In genomic region chr12:111412830-111413441, GRCh38 we compare ENCODE assay signal across 9 cellular contexts. TPM values are rescaled to one million over a fixed set of nuclear protein-coding genes. Genes with fewer than 3 reads are reported as not detected.
DNase-seq lines count a peak whose midpoint lies in the region; ATAC-seq and TF ChIP-seq lines count a peak whose summit lies in the region.
"Had no signal": no experiment of that assay in that cellular context is flagged by ENCODE, and none has a peak within 500 bp of the region (broad histone marks: within the 10 kb centered on the region; RNA-seq: fewer than 3 reads in every experiment).

No MANE protein-coding gene starts in this region.

- no peak overlapping the region for H3K4me3 Mint-ChIP-seq in activated naive CD4-positive, alpha-beta T cell treated with anti-CD3 and anti-CD28 coated beads for 36 hours
- no peak overlapping the region for H3K4me3 Mint-ChIP-seq in activated CD8-positive, alpha-beta T cell treated with anti-CD3 and anti-CD28 coated beads for 36 hours

- peak overlapping the region; percentile 36 for H3K27ac Mint-ChIP-seq in activated naive CD4-positive, alpha-beta T cell treated with anti-CD3 and anti-CD28 coated beads for 36 hours
- peak overlapping the region; percentile 55 for H3K27ac Mint-ChIP-seq in activated CD8-positive, alpha-beta T cell treated with anti-CD3 and anti-CD28 coated beads for 36 hours

- no peak overlapping the region for H3K4me3 ChIP-seq in right lobe of liver
- H3K4me3 ChIP-seq: prostate gland had no signal

- ATAC-seq in activated CD8-positive, alpha-beta T cell treated with anti-CD3 and anti-CD28 coated beads for 36 hours = no peak
- no peak for ATAC-seq in right lobe of liver

- intact Hi-C loops in activated naive CD4-positive, alpha-beta T cell treated with anti-CD3 and anti-CD28 coated beads for 36 hours (cut with micrococcal nuclease) = no loop called here
- intact Hi-C loops in activated CD8-positive, alpha-beta T cell treated with anti-CD3 and anti-CD28 coated beads for 36 hours (cut with micrococcal nuclease) = no loop called here
- intact Hi-C loops in right lobe of liver (cut with DNase I) = loop anchor here in 1 of 2 donors (5.0 kb wide), 1 partner anchor 34 kb away; no protein-coding TSS in a partner anchor
- intact Hi-C loops in head of caudate nucleus (cut with DNase I) = no loop called here
- intact Hi-C loops in posterior vena cava (cut with DNase I) = no loop called here

- 50% methylated on average over 3 of the region's 6 CpGs for WGBS in right lobe of liver (ENCODE audit: insufficient coverage, low coverage, low lambda C conversion rate, missing lambda C conversion rate)

- DNase-seq in activated naive CD4-positive, alpha-beta T cell treated with anti-CD3 and anti-CD28 coated beads for 36 hours = no peak
- no peak for DNase-seq in activated naive CD4-positive, alpha-beta T cell treated with Interleukin-2 at 50 U/mL for 16 hours
- DNase-seq in activated CD8-positive, alpha-beta T cell treated with anti-CD3 and anti-CD28 coated beads for 36 hours = no peak
- DNase-seq in right lobe of liver (no peak), substantia nigra (lab: John Stamatoyannopoulos, UW) (no peak), head of caudate nucleus (no peak), posterior vena cava (ENCODE audit: low spot score) (no peak), NCI-H1694 (lab: John Stamatoyannopoulos, UW) (no peak)

- peaks cover 79% of the 10 kb centered on the region for H3K4me1 Mint-ChIP-seq in activated naive CD4-positive, alpha-beta T cell treated with anti-CD3 and anti-CD28 coated beads for 36 hours (ENCODE audit: low read depth)
- H3K4me1 Mint-ChIP-seq in activated CD8-positive, alpha-beta T cell treated with anti-CD3 and anti-CD28 coated beads for 36 hours (ENCODE audit: low read depth) = peaks cover 71% of the 10 kb centered on the region

- peaks cover 0 to 50% (median 20%) of the 10 kb centered on the region in 4 donors for H3K4me1 ChIP-seq in right lobe of liver
- H3K4me1 ChIP-seq: prostate gland had no signal

- peak overlapping the region; percentile 18 to 59 (median 38) for H3K27ac ChIP-seq in right lobe of liver
- H3K27ac ChIP-seq in substantia nigra (ENCODE audit: low read depth, low read length, poor library complexity, severe bottlenecking) = peak overlapping the region; percentile 83
- H3K27ac ChIP-seq: prostate gland had no signal

- no peaks in the 10 kb centered on the region for H3K9me3 Mint-ChIP-seq in activated naive CD4-positive, alpha-beta T cell treated with anti-CD3 and anti-CD28 coated beads for 36 hours
- H3K9me3 Mint-ChIP-seq in activated CD8-positive, alpha-beta T cell treated with anti-CD3 and anti-CD28 coated beads for 36 hours = no peaks in the 10 kb centered on the region

- H3K36me3 ChIP-seq in right lobe of liver = no peaks in the 10 kb centered on the region

- H3K27me3 ChIP-seq in right lobe of liver = no peaks in the 10 kb centered on the region

- TF ChIP-seq POLR2A in right lobe of liver (IDR thresholded peaks at IDR 0.05) = no peak

- no peak for TF ChIP-seq CTCF in activated CD8-positive, alpha-beta T cell treated with anti-CD3 and anti-CD28 coated beads for 36 hours (IDR thresholded peaks at IDR 0.05)
- no peak for TF ChIP-seq CTCF in right lobe of liver (IDR thresholded peaks at IDR 0.05)

- POLR2A ChIA-PET in activated CD8-positive, alpha-beta T cell treated with anti-CD3 and anti-CD28 coated beads for 36 hours (lab: Charles Lee) = interaction anchor here (0.6 to 13.4 kb wide), 4 partner anchors 9 to 321 kb away, joined by 3 to 225 read pairs (median 8); no protein-coding TSS in a partner anchor

- H3K27me3 Mint-ChIP-seq in activated naive CD4-positive, alpha-beta T cell treated with anti-CD3 and anti-CD28 coated beads for 36 hours (ENCODE audit: low read depth) = no peaks in the 10 kb centered on the region
- no peaks in the 10 kb centered on the region for H3K27me3 Mint-ChIP-seq in activated CD8-positive, alpha-beta T cell treated with anti-CD3 and anti-CD28 coated beads for 36 hours

- H3K9me3 ChIP-seq in right lobe of liver = no peaks in the 10 kb centered on the region
- H3K9me3 ChIP-seq: prostate gland had no signal

- CTCF ChIA-PET in activated naive CD4-positive, alpha-beta T cell treated with anti-CD3 and anti-CD28 coated beads for 36 hours (lab: Charles Lee) = interaction anchor here (0.5 to 25.8 kb wide), 11 partner anchors 9 to 402 kb away, joined by 3 to 763 read pairs (median 4); no protein-coding TSS in a partner anchor
- CTCF ChIA-PET in activated CD8-positive, alpha-beta T cell treated with anti-CD3 and anti-CD28 coated beads for 36 hours (lab: Charles Lee) = interaction anchor here (0.8 to 25.6 kb wide), 3 partner anchors 9 to 25 kb away, joined by 3 to 1222 read pairs (median 91); no protein-coding TSS in a partner anchor

- H3K36me3 Mint-ChIP-seq in activated naive CD4-positive, alpha-beta T cell treated with anti-CD3 and anti-CD28 coated beads for 36 hours (ENCODE audit: low read depth) = peaks cover 6% of the 10 kb centered on the region
- peaks cover 50% of the 10 kb centered on the region for H3K36me3 Mint-ChIP-seq in activated CD8-positive, alpha-beta T cell treated with anti-CD3 and anti-CD28 coated beads for 36 hours (ENCODE audit: low read depth)

RNA-seq across cellular contexts. Expression of gene SH2B3, which starts 7.2 kb away (rescaled TPM):
- total RNA-seq in activated naive CD4-positive, alpha-beta T cell treated with anti-CD3 and anti-CD28 coated beads for 36 hours = 10 to 100 TPM; 21.1 to 21.3 TPM
- 10 to 100 TPM; 48.7 to 52.7 TPM for total RNA-seq in activated CD8-positive, alpha-beta T cell treated with anti-CD3 and anti-CD28 coated beads for 36 hours
- total RNA-seq in right lobe of liver (10 to 100 TPM in 5 of 6 experiments, 1 to 10 TPM in 1; 6.7 to 43.5 (median 17.0) TPM), posterior vena cava (10 to 100 TPM; 31.9 to 32.4 TPM)

RNA-seq across cellular contexts. Expression of gene PHETA1, which starts 44.0 kb away (rescaled TPM):
- total RNA-seq in activated naive CD4-positive, alpha-beta T cell treated with anti-CD3 and anti-CD28 coated beads for 36 hours = 1 to 10 TPM in 1 of 2 experiments, under 1 TPM in 1; 0.35 to 1.0 TPM
- total RNA-seq in activated CD8-positive, alpha-beta T cell treated with anti-CD3 and anti-CD28 coated beads for 36 hours = 1 to 10 TPM; 1.2 to 1.7 TPM
- total RNA-seq in right lobe of liver (10 to 100 TPM in 1 of 6 experiments, 1 to 10 TPM in 5; 4.2 to 14.8 (median 7.0) TPM), posterior vena cava (10 to 100 TPM in 1 of 2 donors, 1 to 10 TPM in 1; 8.3 to 10.2 TPM)
